In genomic region chr21:17050646-17051045, GRCh38 we compare ENCODE assay signal across 22 cellular contexts.
DNase-seq lines count a peak whose midpoint lies in the region; ATAC-seq and TF ChIP-seq lines count a peak whose summit lies in the region.
"Had no signal": no experiment of that assay in that cellular context is flagged by ENCODE, and none has a peak within 500 bp of the region (broad histone marks: within the 10 kb centered on the region; RNA-seq: fewer than 3 reads in every experiment).

No MANE protein-coding gene starts in this region.

- H3K27ac ChIP-seq in HUES48 (ENCODE audit: low read depth, low read length) (peak overlapping the region; percentile 52), foreskin keratinocyte (no peak overlapping the region), uterus (peak overlapping the region; percentile 30 to 59)
- H3K27ac ChIP-seq: A549, HL-60, SJSA1 had no signal

- ATAC-seq in foreskin keratinocyte = peak; percentile 45
- ATAC-seq in GM19463 (IDR thresholded peaks at IDR 0.05; ENCODE audit: unreplicated experiment) = no peak
- no peak for ATAC-seq in SK-N-SH treated with all-trans-retinoic acid at 6 μM for 48 hours
- ATAC-seq: A549, Right ventricle myocardium inferior had no signal

- H3K27ac Mint-ChIP-seq in neural crest cell (ENCODE audit: unreplicated experiment) = no peak overlapping the region
- H3K27ac Mint-ChIP-seq: B cell, CD14-positive monocyte had no signal

- H3K9me3 Mint-ChIP-seq in neural crest cell = peaks cover 8% of the 10 kb centered on the region

- no peak for TF ChIP-seq POLR2A in uterus (IDR thresholded peaks at IDR 0.05)

- H3K27me3 Mint-ChIP-seq in neural crest cell (ENCODE audit: low read depth) = no peaks in the 10 kb centered on the region
- H3K27me3 Mint-ChIP-seq: B cell had no signal

- no peaks in the 10 kb centered on the region for H3K36me3 ChIP-seq in HUES48 (ENCODE audit: control insufficient read depth, insufficient read depth, low read length)
- H3K36me3 ChIP-seq in uterus = no peaks in the 10 kb centered on the region
- H3K36me3 ChIP-seq: HAP-1, SJSA1 had no signal

- H3K4me3 Mint-ChIP-seq in neural crest cell = peak overlapping the region; percentile 27
- H3K4me3 Mint-ChIP-seq: B cell, CD14-positive monocyte had no signal

- peaks cover 5% of the 10 kb centered on the region for H3K36me3 Mint-ChIP-seq in neural crest cell (ENCODE audit: low read depth)
- H3K36me3 Mint-ChIP-seq: CD14-positive monocyte had no signal

- TF ChIP-seq CTCF in foreskin keratinocyte (conservative IDR thresholded peaks at IDR 0.05) (no peak), neural crest cell (conservative IDR thresholded peaks at IDR 0.05) (no peak), uterus (IDR thresholded peaks at IDR 0.05) (no peak)

- H3K27me3 ChIP-seq in HUES48 (ENCODE audit: control insufficient read depth, insufficient read depth, low read length) (no peaks in the 10 kb centered on the region), foreskin keratinocyte (no peaks in the 10 kb centered on the region), uterus (no peaks in the 10 kb centered on the region)
- H3K27me3 ChIP-seq: SJSA1 had no signal

- H3K4me1 ChIP-seq in HUES48 (ENCODE audit: control insufficient read depth, insufficient read depth, low read length) = peaks cover 27% of the 10 kb centered on the region
- H3K4me1 ChIP-seq in foreskin keratinocyte = peaks cover 15% of the 10 kb centered on the region
- H3K4me1 ChIP-seq in uterus = no peaks in the 10 kb centered on the region
- H3K4me1 ChIP-seq: A549, HAP-1, SJSA1 had no signal

- H3K4me3 ChIP-seq in HUES48 (ENCODE audit: low read depth, low read length) (no peak overlapping the region; the same call in 1 of the 2 replicates), uterus (no peak overlapping the region)
- H3K4me3 ChIP-seq: A549, HAP-1, SJSA1 had no signal

- no peak overlapping the region for H3K9ac ChIP-seq in HUES48 (ENCODE audit: low read depth, low read length)

- DNase-seq in foreskin keratinocyte = no peak
- no peak for DNase-seq in neural crest cell (ENCODE audit: low read depth, low spot score)
- DNase-seq in uterus = no peak
- no peak for DNase-seq in Kasumi-1 (lab: John Stamatoyannopoulos, UW)
- no peak for DNase-seq in stimulated activated CD4-positive, alpha-beta T cell treated with anti-CD3 and anti-CD28 coated beads, Interleukin-15, amount 100 ng/mL, for 24 hours
- DNase-seq: KBM-7, NCI-H1092 treated with DMSO at 0.1 percent for 48 hours, NCI-H1436 treated with DMSO at 0.1 percent for 48 hours, NCI-H2029, NCI-H2171 treated with DMSO at 0.1 percent for 48 hours, NCI-H446, NCI-H526 had no signal

- H3K9me3 ChIP-seq in HUES48 (ENCODE audit: control insufficient read depth, insufficient read depth, low read length) = peaks cover 11% of the 10 kb centered on the region
- H3K9me3 ChIP-seq in uterus = no peaks in the 10 kb centered on the region
- H3K9me3 ChIP-seq: A549, SJSA1 had no signal

- intact Hi-C loops in uterus (cut with DNase I; ENCODE audit: low total_unique reads) = no loop called here

- H3K4me1 Mint-ChIP-seq in neural crest cell = peaks cover 36% of the 10 kb centered on the region
- H3K4me1 Mint-ChIP-seq: B cell, CD14-positive monocyte had no signal

TF ChIP-seq in SK-N-SH treated with all-trans-retinoic acid at 6 μM for 48 hours, 23 proteins besides CTCF, POLR2A, EP300 and RAD21:
- TF ChIP-seq ZC3H10 (CRISPR knock-in tag; IDR thresholded peaks at IDR 0.05) (no peak), TSHZ2 (CRISPR knock-in tag; IDR thresholded peaks at IDR 0.05) (no peak), ZNF565 (CRISPR knock-in tag; conservative IDR thresholded peaks at IDR 0.05; ENCODE audit: low read depth) (no peak), BACH2 (CRISPR knock-in tag; IDR thresholded peaks at IDR 0.05; ENCODE audit: borderline replicate concordance) (no peak), GLIS3 (CRISPR knock-in tag; IDR thresholded peaks at IDR 0.05) (no peak), PPARA (CRISPR knock-in tag; IDR thresholded peaks at IDR 0.05; ENCODE audit: borderline replicate concordance) (no peak), PATZ1 (CRISPR knock-in tag; IDR thresholded peaks at IDR 0.05; ENCODE audit: borderline replicate concordance) (no peak), ESRRG (CRISPR knock-in tag; IDR thresholded peaks at IDR 0.05) (no peak), ZFP30 (CRISPR knock-in tag; IDR thresholded peaks at IDR 0.05) (no peak), ZNF8 (CRISPR knock-in tag; IDR thresholded peaks at IDR 0.05) (no peak), RARB (CRISPR knock-in tag; IDR thresholded peaks at IDR 0.05) (no peak), ZFP3 (CRISPR knock-in tag; IDR thresholded peaks at IDR 0.05) (no peak), ZNF70 (CRISPR knock-in tag; IDR thresholded peaks at IDR 0.05) (no peak), OSR1 (CRISPR knock-in tag; IDR thresholded peaks at IDR 0.05) (no peak), TOX (CRISPR knock-in tag; IDR thresholded peaks at IDR 0.05; ENCODE audit: borderline replicate concordance) (no peak), POU6F1 (CRISPR knock-in tag; IDR thresholded peaks at IDR 0.05; ENCODE audit: borderline replicate concordance, low read depth) (no peak), ARNTL (CRISPR knock-in tag; IDR thresholded peaks at IDR 0.05; ENCODE audit: borderline replicate concordance, low read depth) (no peak)
TF ChIP-seq in SK-N-SH treated with all-trans-retinoic acid at 6 μM for 48 hours: peak in this region for 0.
